10 cellular contexts compared by ENCODE assay signal in genomic region chr12:5433081-5433839, GRCh38. TPM values are rescaled to one million over a fixed set of nuclear protein-coding genes. Genes with fewer than 3 reads are reported as not detected.
DNase-seq lines count a peak whose midpoint lies in the region; ATAC-seq and TF ChIP-seq lines count a peak whose summit lies in the region.
"Had no signal": no experiment of that assay in that cellular context is flagged by ENCODE, and none has a peak within 500 bp of the region (broad histone marks: within the 10 kb centered on the region; RNA-seq: fewer than 3 reads in every experiment).

No MANE protein-coding gene starts in this region.

- H3K27me3 ChIP-seq in MG63 (peaks cover 8% of the 10 kb centered on the region; the same call in 1 of the 2 replicates), thoracic aorta (replicated peaks; ENCODE audit: insufficient read depth) (no peaks in the 10 kb centered on the region)

- no peaks in the 10 kb centered on the region for H3K36me3 ChIP-seq in MG63
- no peaks in the 10 kb centered on the region for H3K36me3 ChIP-seq in thoracic aorta

- peaks cover 20 to 65% of the 10 kb centered on the region in 2 donors for H3K4me1 ChIP-seq in thoracic aorta (ENCODE audit: control insufficient read depth in 1 of 2, low read depth in 2 of 2)

- no peak for TF ChIP-seq POLR2A in lower leg skin (IDR thresholded peaks at IDR 0.05)

- no peak overlapping the region for H3K4me3 Mint-ChIP-seq in T-helper 2 cell treated with Interferon-gamma antibody and Interleukin-4, amounts not matched to agents 5 μg/mL and 100 μg/mL, for 36 hours

- H3K27ac ChIP-seq in coronary artery (peak overlapping the region; percentile 92 to 94), thoracic aorta (peak overlapping the region; percentile 90 to 92)

- no peaks in the 10 kb centered on the region for H3K36me3 Mint-ChIP-seq in T-helper 2 cell treated with Interferon-gamma antibody and Interleukin-4, amounts not matched to agents 5 μg/mL and 100 μg/mL, for 36 hours (ENCODE audit: low read depth)

- peak overlapping the region; percentile 59 for H3K4me3 ChIP-seq in MG63
- H3K4me3 ChIP-seq in coronary artery = peak overlapping the region; percentile 83
- H3K4me3 ChIP-seq in lower leg skin (ENCODE audit: low read depth, poor library complexity, severe bottlenecking) = peak overlapping the region; percentile 19
- H3K4me3 ChIP-seq in thoracic aorta = peak overlapping the region; percentile 82

- peaks cover 46% of the 10 kb centered on the region for H3K27me3 Mint-ChIP-seq in T-helper 2 cell treated with Interferon-gamma antibody and Interleukin-4, amounts not matched to agents 5 μg/mL and 100 μg/mL, for 36 hours (ENCODE audit: low read depth)

- no peak for TF ChIP-seq CTCF in coronary artery (IDR thresholded peaks at IDR 0.05)
- TF ChIP-seq CTCF in lower leg skin (IDR thresholded peaks at IDR 0.05) = no peak
- no peak for TF ChIP-seq CTCF in thoracic aorta (IDR thresholded peaks at IDR 0.05)

- intact Hi-C loops in lower leg skin (cut with DNase I; ENCODE audit: low total_unique reads) = no loop called here

- no peak for ATAC-seq in thoracic aorta (ENCODE audit: insufficient number of reproducible peaks, low FRiP score, low read depth)

- DNase-seq in MG63 (no peak), coronary artery (ENCODE audit: low spot score) (no peak), lower leg skin (ENCODE audit: low spot score in 2 of 2) (peak in 1 of 2 donors; percentile 85), thoracic aorta (ENCODE audit: low spot score) (no peak), DMS153 (lab: John Stamatoyannopoulos, UW) (no peak), inferior parietal cortex (ENCODE audit: extremely low spot score) (no peak)
- no peak for DNase-seq in T-helper 2 cell treated with Interferon-gamma antibody and Interleukin-4, amounts not matched to agents 5 μg/mL and 100 μg/mL, for 36 hours (ENCODE audit: low spot score)
- DNase-seq: NCI-H1048; stimulated activated naive CD4-positive, alpha-beta T cell treated with Interleukin-2 at 50 U/mL for 16 hours had no signal

- H3K9me3 Mint-ChIP-seq in T-helper 2 cell treated with Interferon-gamma antibody and Interleukin-4, amounts not matched to agents 5 μg/mL and 100 μg/mL, for 36 hours = no peaks in the 10 kb centered on the region

- WGBS in lower leg skin, 2 donors = 0 to 2% methylated on average over 43 to 55 of the region's 59 CpGs

- H3K9me3 ChIP-seq in MG63 (no peaks in the 10 kb centered on the region), thoracic aorta (no peaks in the 10 kb centered on the region)

- peaks cover 3% of the 10 kb centered on the region for H3K4me1 Mint-ChIP-seq in T-helper 2 cell treated with Interferon-gamma antibody and Interleukin-4, amounts not matched to agents 5 μg/mL and 100 μg/mL, for 36 hours (ENCODE audit: low read depth)

- H3K27ac Mint-ChIP-seq in T-helper 2 cell treated with Interferon-gamma antibody and Interleukin-4, amounts not matched to agents 5 μg/mL and 100 μg/mL, for 36 hours = no peak overlapping the region

RNA-seq across cellular contexts. Expression of gene NTF3, which starts 1.4 kb away (rescaled TPM):
- total RNA-seq in MG63 (2014; rRNA removed; shearing (Covaris generic); ENCODE audit: low replicate concordance) = not detected in 2 replicates
- total RNA-seq in lower leg skin = 1 to 10 TPM in 3 of 4 donors, under 1 TPM in 1; 0.42 to 2.2 (median 2.1) TPM
- total RNA-seq in thoracic aorta = 10 to 100 TPM in 1 of 2 donors, 1 to 10 TPM in 1; 9.9 to 24.4 TPM
- total RNA-seq: mononuclear cell had no signal

Comparison
In these comparisons a context has a peak if more than half of its experiments do, and no peak if none do; other contexts are left out.
1. H3K4me3 ChIP-seq: peak in every context shown above with its lines; median percentile 83 in coronary artery; 82 in thoracic aorta; 59 in MG63; 19 in lower leg skin.